Comparison of ENCODE assay signal across 8 cellular contexts in the genomic region with DNA sequence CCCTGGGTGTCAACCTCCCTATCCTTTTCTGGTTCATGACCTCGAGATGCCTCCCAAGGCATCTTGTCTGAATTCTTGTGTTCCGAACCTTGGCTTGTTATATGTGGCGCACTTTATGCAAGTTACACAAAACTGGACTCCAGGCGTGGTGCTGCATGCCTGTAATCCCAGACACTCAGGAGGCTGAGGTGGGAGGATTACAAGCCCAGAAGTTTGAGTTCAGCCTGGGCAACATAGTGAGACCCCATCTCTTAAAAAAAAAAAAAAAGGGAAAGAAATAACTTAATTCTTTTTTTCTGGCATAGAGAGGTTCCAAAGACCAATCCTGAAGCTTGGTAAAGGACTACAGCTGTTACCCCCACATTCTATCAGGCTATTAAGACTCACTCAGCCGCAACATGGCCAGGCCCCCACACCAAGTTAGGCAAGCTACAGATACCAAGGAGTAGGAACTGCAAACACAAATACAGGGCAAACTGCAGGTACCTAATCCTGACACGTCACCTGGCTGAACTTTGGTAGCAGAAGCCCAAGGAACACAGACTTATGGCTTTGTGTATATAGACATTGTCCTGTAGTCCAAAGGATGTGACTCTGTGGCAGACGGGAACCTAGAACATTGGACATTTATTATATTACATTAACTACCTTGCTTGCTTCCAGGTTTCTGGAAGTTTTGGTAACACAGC. TPM values are rescaled to one million over a fixed set of nuclear protein-coding genes. Genes with fewer than 3 reads are reported as not detected.
DNase-seq lines count a peak whose midpoint lies in the region; ATAC-seq and TF ChIP-seq lines count a peak whose summit lies in the region.

No MANE protein-coding gene starts in this region.

- H3K4me3 Mint-ChIP-seq in naive thymus-derived CD4-positive, alpha-beta T cell = peak overlapping the region; percentile 88 to 99 (median 94)

- H3K36me3 ChIP-seq in colonic mucosa = no peaks in the 10 kb centered on the region
- peaks cover 0 to 28% (median 5%) of the 10 kb centered on the region in 3 experiments for H3K36me3 ChIP-seq in naive thymus-derived CD4-positive, alpha-beta T cell (ENCODE audit: control insufficient read depth in 2 of 3, insufficient read depth in 3 of 3, low read length in 3 of 3)
- peaks cover 14% of the 10 kb centered on the region for H3K36me3 ChIP-seq in H7 (replicated peaks; ENCODE audit: control insufficient read depth, insufficient read depth, low read length)

- intact Hi-C loops in colonic mucosa (cut with DNase I) = no loop called here
- intact Hi-C loops in naive thymus-derived CD4-positive, alpha-beta T cell (cut with micrococcal nuclease) = loop anchor here (1.0 to 10.0 kb wide), 9 partner anchors 13 to 1932 kb away; partner anchors contain the start of genes CHKA (in 1 of the 2), FADD (in 1 of the 2), LRP5 (in 1 of the 2) and NDUFS8 (in 1 of the 2)

- H3K27me3 Mint-ChIP-seq in naive thymus-derived CD4-positive, alpha-beta T cell = no peaks in the 10 kb centered on the region

- no peaks in the 10 kb centered on the region for H3K27me3 ChIP-seq in colonic mucosa
- H3K27me3 ChIP-seq in naive thymus-derived CD4-positive, alpha-beta T cell (ENCODE audit: control insufficient read depth in 2 of 2, insufficient read depth in 2 of 2, low read length in 2 of 2) = no peaks in the 10 kb centered on the region
- H3K27me3 ChIP-seq in H7 (ENCODE audit: control insufficient read depth, insufficient read depth, low read length) = no peaks in the 10 kb centered on the region

- H3K9me3 Mint-ChIP-seq in naive thymus-derived CD4-positive, alpha-beta T cell = peaks cover 0 to 4% (median 0%) of the 10 kb centered on the region in 11 donors

- H3K9ac ChIP-seq in colonic mucosa (ENCODE audit: low read depth in 2 of 2, low read length in 2 of 2) = peak overlapping the region; percentile 98 to 99

- peaks cover 23 to 53% (median 44%) of the 10 kb centered on the region in 7 donors for H3K4me1 Mint-ChIP-seq in naive thymus-derived CD4-positive, alpha-beta T cell

- peak overlapping the region; percentile 91 to 99 (median 96) for H3K27ac Mint-ChIP-seq in naive thymus-derived CD4-positive, alpha-beta T cell

- peaks cover 8% of the 10 kb centered on the region for H3K4me1 ChIP-seq in colonic mucosa
- peaks cover 11 to 12% of the 10 kb centered on the region in 2 donors for H3K4me1 ChIP-seq in naive thymus-derived CD4-positive, alpha-beta T cell (ENCODE audit: control insufficient read depth in 2 of 2, insufficient read depth in 2 of 2, low read length in 2 of 2)

- no peak for TF ChIP-seq CTCF in AG09309 (IDR thresholded peaks at IDR 0.05; ENCODE audit: control insufficient read depth, insufficient read depth, low read depth, low read length, missing control alignments)
- no peak for TF ChIP-seq CTCF in LNCaP clone FGC (IDR thresholded peaks at IDR 0.05; ENCODE audit: control insufficient read depth, extremely low read depth, insufficient read depth)
- TF ChIP-seq CTCF in colonic mucosa (IDR thresholded peaks at IDR 0.05) = no peak

- H3K36me3 Mint-ChIP-seq in naive thymus-derived CD4-positive, alpha-beta T cell = peaks cover 0 to 15% (median 4%) of the 10 kb centered on the region in 5 donors

- DNase-seq in AG09309 (ENCODE audit: low read depth) (no peak), LNCaP clone FGC (ENCODE audit: low read depth) (no peak), colonic mucosa (peak; percentile 55), NCI-H146 treated with DMSO at 0.1 percent for 48 hours (lab: John Stamatoyannopoulos, UW; ENCODE audit: unreplicated experiment) (no peak), H7 (no peak), amygdala (lab: John Stamatoyannopoulos, UW) (no peak), SK-N-DZ (ENCODE audit: low spot score) (no peak)
- DNase-seq in naive thymus-derived CD4-positive, alpha-beta T cell = no peak

- ATAC-seq in naive thymus-derived CD4-positive, alpha-beta T cell = no peak

- H3K4me3 ChIP-seq in AG09309 (ENCODE audit: control insufficient read depth, low read depth, low read length) (peak overlapping the region; percentile 97), LNCaP clone FGC (ENCODE audit: low read depth, low read length) (peak overlapping the region; percentile 97), colonic mucosa (peak overlapping the region; percentile 75), H7 (ENCODE audit: insufficient read depth, low read depth, low read length) (no peak overlapping the region; the same call in 1 of the 2 replicates)
- H3K4me3 ChIP-seq in naive thymus-derived CD4-positive, alpha-beta T cell (ENCODE audit: low read length) = no peak overlapping the region

- H3K27ac ChIP-seq in colonic mucosa = peak overlapping the region; percentile 97
- H3K27ac ChIP-seq in naive thymus-derived CD4-positive, alpha-beta T cell (ENCODE audit: low read depth, low read length) = peak overlapping the region; percentile 94

- no peaks in the 10 kb centered on the region for H3K9me3 ChIP-seq in colonic mucosa
- H3K9me3 ChIP-seq in naive thymus-derived CD4-positive, alpha-beta T cell (ENCODE audit: control insufficient read depth in 2 of 3, low read length in 3 of 3) = no peaks in the 10 kb centered on the region

- POLR2A ChIA-PET in naive thymus-derived CD4-positive, alpha-beta T cell (lab: Charles Lee) = interaction anchor here (1.6 to 1.9 kb wide), 2 partner anchors 11 to 40 kb away, joined by 4 to 7 read pairs; no protein-coding TSS in a partner anchor

- CTCF ChIA-PET in naive thymus-derived CD4-positive, alpha-beta T cell (lab: Charles Lee) = interaction anchor here (0.5 to 2.2 kb wide), 6 partner anchors 11 to 924 kb away, joined by 3 to 19 read pairs (median 4); no protein-coding TSS in a partner anchor

RNA-seq across cellular contexts. Expression of gene C11orf24, which starts 1.3 kb away (rescaled TPM):
- total RNA-seq in colonic mucosa = 10 to 100 TPM; 55.3 to 66.6 TPM
- 10 to 100 TPM in 4 of 5 experiments, 1 to 10 TPM in 1; 9.5 to 20.0 (median 15.4) TPM for total RNA-seq in naive thymus-derived CD4-positive, alpha-beta T cell
- polyA plus RNA-seq in naive thymus-derived CD4-positive, alpha-beta T cell = 10 to 100 TPM in 1 of 2 donors, 1 to 10 TPM in 1; 5.7 to 11.5 TPM
- 38.4 and 47.0 TPM in 2 replicates for total RNA-seq in H7 (2014; rRNA removed; shearing (Covaris generic))
- polyA plus RNA-seq in SK-N-DZ (2014; cell fraction: cytosol; rRNA removed) = 36.0 and 75.0 TPM in 2 replicates
- 26.4 and 29.5 TPM in 2 replicates for polyA plus RNA-seq in SK-N-DZ (2014; cell fraction: nucleus; rRNA removed)

RNA-seq across cellular contexts. Expression of gene LRP5, which starts 41.9 kb away (rescaled TPM):
- total RNA-seq in colonic mucosa = 100 to 1,000 TPM in 1 of 2 donors, 10 to 100 TPM in 1; 81.0 to 110 TPM
- 10 to 100 TPM in 1 of 5 experiments, 1 to 10 TPM in 4; 1.4 to 29.9 (median 2.3) TPM for total RNA-seq in naive thymus-derived CD4-positive, alpha-beta T cell
- under 1 TPM; 0.35 to 0.99 TPM for polyA plus RNA-seq in naive thymus-derived CD4-positive, alpha-beta T cell
- 28.3 and 28.6 TPM in 2 replicates for total RNA-seq in H7 (2014; rRNA removed; shearing (Covaris generic))
- polyA plus RNA-seq in SK-N-DZ (2014; cell fraction: cytosol; rRNA removed) = 19.9 and 24.3 TPM in 2 replicates
- polyA plus RNA-seq in SK-N-DZ (2014; cell fraction: nucleus; rRNA removed) = 16.7 and 27.5 TPM in 2 replicates

RNA-seq across cellular contexts. Expression of gene KMT5B, which starts 57.4 kb away (rescaled TPM):
- 10 to 100 TPM; 42.6 to 59.1 TPM for total RNA-seq in colonic mucosa
- 10 to 100 TPM; 32.7 to 68.2 (median 43.8) TPM for total RNA-seq in naive thymus-derived CD4-positive, alpha-beta T cell
- 10 to 100 TPM; 42.2 to 58.6 TPM for polyA plus RNA-seq in naive thymus-derived CD4-positive, alpha-beta T cell
- total RNA-seq in H7 (2014; rRNA removed; shearing (Covaris generic)) = 17.5 and 22.8 TPM in 2 replicates
- 34.8 and 41.5 TPM in 2 replicates for polyA plus RNA-seq in SK-N-DZ (2014; cell fraction: cytosol; rRNA removed)
- 38.9 and 45.3 TPM in 2 replicates for polyA plus RNA-seq in SK-N-DZ (2014; cell fraction: nucleus; rRNA removed)

Comparison
In these comparisons a context has a peak if more than half of its experiments do, and no peak if none do; other contexts are left out.
1. H3K4me3 ChIP-seq: peak in AG09309 (single experiment), LNCaP clone FGC (single experiment) and colonic mucosa (single experiment); none in naive thymus-derived CD4-positive, alpha-beta T cell (single experiment) and H7 (single experiment).